ENCODE assay signal across 8 cellular contexts in the genomic region with DNA sequence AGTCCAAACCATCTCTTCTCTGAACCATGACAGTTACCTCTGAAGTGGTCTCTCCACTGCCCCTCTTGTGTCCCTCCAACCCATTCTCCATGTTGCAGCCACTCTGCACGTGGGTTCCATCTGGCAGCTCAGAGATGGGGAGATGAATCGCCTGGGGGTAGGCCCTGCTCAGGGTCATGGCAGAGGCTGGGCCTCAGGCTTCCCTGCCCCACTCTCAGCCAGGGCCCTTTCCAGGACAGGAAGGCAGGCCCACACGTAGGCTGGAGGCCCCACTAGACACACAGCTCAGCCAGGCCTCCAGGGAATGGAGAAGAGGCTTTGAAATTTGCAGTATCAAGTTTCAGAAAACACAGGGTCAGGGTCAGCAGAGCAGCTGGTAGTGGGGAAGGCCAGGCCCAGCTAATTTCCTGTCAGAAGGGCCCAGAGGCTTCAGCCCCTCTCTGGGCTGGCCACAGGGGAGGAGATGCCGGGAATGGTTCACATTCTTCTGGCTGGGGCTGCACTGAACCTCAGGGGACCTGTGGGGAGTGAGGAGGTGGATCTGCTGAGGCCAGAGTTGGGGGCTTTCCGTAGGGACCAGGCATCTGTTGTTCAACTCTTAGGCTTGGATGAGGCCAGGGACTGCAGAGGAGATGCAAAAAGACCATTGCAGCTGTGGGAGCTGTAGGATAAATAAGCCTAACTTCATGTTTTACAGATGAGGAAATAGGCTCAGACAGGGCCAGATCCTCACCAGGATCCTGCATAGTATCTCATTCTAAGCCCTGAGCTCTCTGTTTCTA.
A peak's percentile ranks its signal among the peaks of the same experiment; 100 is the strongest.
DNase-seq lines count a peak whose midpoint lies in the region; ATAC-seq and TF ChIP-seq lines count a peak whose summit lies in the region.

No MANE protein-coding gene starts in this region.

- TF ChIP-seq CTCF in cardiac muscle cell (IDR thresholded peaks at IDR 0.05; ENCODE audit: low read depth, low read length): no peak
- no peak for TF ChIP-seq CTCF in spleen (IDR thresholded peaks at IDR 0.05 in 8 of 11, conservative IDR thresholded peaks at IDR 0.05 in 3 of 11)

- H3K36me3 ChIP-seq in cardiac muscle cell (no peaks in the 10 kb centered on the region), spleen (no peaks in the 10 kb centered on the region)

- 48 to 68% (median 59%) methylated on average over 4 to 5 of the region's 5 CpGs for WGBS in spleen, 5 donors

- H3K4me3 ChIP-seq in cardiac muscle cell: no peak overlapping the region
- H3K4me3 ChIP-seq in spleen: no peak overlapping the region

- CTCF ChIA-PET in activated naive CD4-positive, alpha-beta T cell treated with anti-CD3 and anti-CD28 coated beads, Interleukin-2, amount 10 ng/mL, durations not matched to agents 7 days and 5 days (lab: Charles Lee): no interaction called here

- H3K27me3 Mint-ChIP-seq in activated naive CD4-positive, alpha-beta T cell treated with anti-CD3 and anti-CD28 coated beads, Interleukin-2, amount 10 ng/mL, durations not matched to agents 7 days and 5 days: no peaks in the 10 kb centered on the region

- no peaks in the 10 kb centered on the region for H3K9me3 Mint-ChIP-seq in activated naive CD4-positive, alpha-beta T cell treated with anti-CD3 and anti-CD28 coated beads, Interleukin-2, amount 10 ng/mL, durations not matched to agents 7 days and 5 days

- no peak overlapping the region for H3K27ac Mint-ChIP-seq in activated naive CD4-positive, alpha-beta T cell treated with anti-CD3 and anti-CD28 coated beads, Interleukin-2, amount 10 ng/mL, durations not matched to agents 7 days and 5 days

- peak; percentile 52 for ATAC-seq in GM21447 (IDR thresholded peaks at IDR 0.05; ENCODE audit: unreplicated experiment)
- no peak for ATAC-seq in HG03521 (IDR thresholded peaks at IDR 0.05; ENCODE audit: unreplicated experiment)

- H3K9me3 ChIP-seq in cardiac muscle cell (ENCODE audit: low read depth) (no peaks in the 10 kb centered on the region), spleen (no peaks in the 10 kb centered on the region)

- H3K4me1 ChIP-seq in cardiac muscle cell (ENCODE audit: low read depth): peaks cover 21% of the 10 kb centered on the region
- H3K4me1 ChIP-seq in spleen: peaks cover 0 to 17% (median 5%) of the 10 kb centered on the region in 6 donors

- H3K27me3 ChIP-seq in cardiac muscle cell (no peaks in the 10 kb centered on the region), spleen (replicated peaks in 1 of 7) (no peaks in the 10 kb centered on the region)

- H3K4me3 Mint-ChIP-seq in activated naive CD4-positive, alpha-beta T cell treated with anti-CD3 and anti-CD28 coated beads, Interleukin-2, amount 10 ng/mL, durations not matched to agents 7 days and 5 days: no peak overlapping the region

- intact Hi-C loops in spleen (cut with DNase I; ENCODE audit: low total_unique reads): no loop called here

- H3K4me1 Mint-ChIP-seq in activated naive CD4-positive, alpha-beta T cell treated with anti-CD3 and anti-CD28 coated beads, Interleukin-2, amount 10 ng/mL, durations not matched to agents 7 days and 5 days: peaks cover 2% of the 10 kb centered on the region

- TF ChIP-seq POLR2A in spleen (IDR thresholded peaks at IDR 0.05): no peak

- no peaks in the 10 kb centered on the region for H3K36me3 Mint-ChIP-seq in activated naive CD4-positive, alpha-beta T cell treated with anti-CD3 and anti-CD28 coated beads, Interleukin-2, amount 10 ng/mL, durations not matched to agents 7 days and 5 days

- DNase-seq in RPMI7951 (ENCODE audit: low read depth) (peak; percentile 95), cardiac muscle cell (ENCODE audit: low read depth in 1 of 2, low spot score in 1 of 2) (peak; percentile 79 to 97), spleen (no peak), mesenteric fat pad (ENCODE audit: low spot score) (no peak)
- DNase-seq in activated naive CD4-positive, alpha-beta T cell treated with anti-CD3 and anti-CD28 coated beads, Interleukin-2, amount 10 ng/mL, durations not matched to agents 7 days and 5 days: no peak
- DNase-seq in activated CD8-positive, alpha-beta memory T cell treated with anti-CD3 and anti-CD28 coated beads, Interleukin-2, amount 50 U/mL, for 4 hours: no peak

- H3K27ac ChIP-seq in cardiac muscle cell: peak overlapping the region; percentile 95
- H3K27ac ChIP-seq in spleen: peak overlapping the region in 7 of 8 donors; percentile 46 to 70 (median 60)

Comparison
In these comparisons a context has a peak if more than half of its experiments do, and no peak if none do; other contexts are left out.
1. DNase-seq: peak in RPMI7951 (single experiment) and cardiac muscle cell (2 of 2); none in spleen (single experiment), activated naive CD4-positive, alpha-beta T cell treated with anti-CD3 and anti-CD28 coated beads, Interleukin-2, amount 10 ng/mL, durations not matched to agents 7 days and 5 days (single experiment), activated CD8-positive, alpha-beta memory T cell treated with anti-CD3 and anti-CD28 coated beads, Interleukin-2, amount 50 U/mL, for 4 hours (single experiment) and mesenteric fat pad (single experiment).